In the genomic region with DNA sequence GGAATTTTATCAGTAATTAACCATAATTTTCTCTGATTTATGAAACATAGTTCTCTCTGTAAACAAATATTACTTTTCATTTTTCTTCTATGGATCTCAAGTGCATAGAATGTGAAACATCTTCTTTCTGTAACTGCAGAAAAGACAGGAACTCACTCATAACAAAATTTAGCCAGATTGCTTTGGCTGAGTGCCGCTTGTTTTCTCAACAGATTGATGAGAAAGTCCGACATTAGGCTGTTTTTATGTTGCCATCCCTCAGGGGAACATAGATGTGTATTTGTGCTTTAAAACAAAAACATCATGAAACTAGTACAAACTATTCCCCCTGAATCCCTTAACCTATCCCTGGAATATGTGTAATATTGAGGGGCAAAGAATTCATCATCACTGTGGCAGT, we compare ENCODE assay signal across 8 cellular contexts.
"Had no signal": no experiment of that assay in that cellular context is flagged by ENCODE, and none has a peak within 500 bp of the region (broad histone marks: within the 10 kb centered on the region; RNA-seq: fewer than 3 reads in every experiment).

No MANE protein-coding gene starts in this region.

- FAIRE-seq: HepG2 had no signal

- H3K9ac ChIP-seq: GM23248 had no signal

- H3K4me3 ChIP-seq: GM23248, HAP-1 had no signal

- H3K4me1 ChIP-seq: HAP-1 had no signal

- H3K27ac ChIP-seq: GM23248, HL-60 had no signal

- ATAC-seq: HCT116, HepG2 had no signal

- H3K36me3 ChIP-seq: HAP-1 had no signal

- H3K9me3 ChIP-seq: HAP-1 had no signal

- DNase-seq: GM23248, GOT3, H7, HFFc6 had no signal
